Comparison of ENCODE assay signal across 8 cellular contexts in genomic region chr14:52730708-52731111, GRCh38. TPM values are rescaled to one million over a fixed set of nuclear protein-coding genes. Genes with fewer than 3 reads are reported as not detected.
DNase-seq lines count a peak whose midpoint lies in the region; ATAC-seq and TF ChIP-seq lines count a peak whose summit lies in the region.

No MANE protein-coding gene starts in this region.

- H3K9me3 Mint-ChIP-seq in Caco-2 (ENCODE audit: unreplicated experiment): no peaks in the 10 kb centered on the region

- H3K4me1 ChIP-seq in Caco-2: no peaks in the 10 kb centered on the region
- H3K4me1 ChIP-seq in Loucy (ENCODE audit: insufficient read depth, low read length, poor library complexity, severe bottlenecking): peaks cover 34% of the 10 kb centered on the region
- H3K4me1 ChIP-seq in mononuclear cell (ENCODE audit: insufficient read depth, low read length): peaks cover 25% of the 10 kb centered on the region

- H3K9me3 ChIP-seq in Caco-2 (no peaks in the 10 kb centered on the region), Loucy (ENCODE audit: insufficient read depth, low read depth, low read length) (no peaks in the 10 kb centered on the region), mononuclear cell (ENCODE audit: low read depth, low read length) (no peaks in the 10 kb centered on the region)

- peak overlapping the region; percentile 89 for H3K9ac ChIP-seq in Loucy (ENCODE audit: low read depth, low read length, poor library complexity, severe bottlenecking)

- H3K79me2 ChIP-seq in Loucy (ENCODE audit: insufficient read depth, low read length): peaks cover 37% of the 10 kb centered on the region

- peaks cover 4% of the 10 kb centered on the region for H4K20me1 ChIP-seq in Loucy (ENCODE audit: insufficient read depth, low read length, poor library complexity, severe bottlenecking)

- peak overlapping the region; percentile 89 for H2AFZ ChIP-seq in Loucy (ENCODE audit: low read length)

- no peak for DNase-seq in Caco-2
- DNase-seq in cardiac fibroblast (ENCODE audit: low read depth in 2 of 2): peak; percentile 24 to 31
- no peak for DNase-seq in GOT3 (lab: John Stamatoyannopoulos, UW)
- DNase-seq in left colon: no peak
- DNase-seq in activated CD4-positive, alpha-beta T cell treated with anti-CD3 and anti-CD28 coated beads for 1 hour: no peak

- H3F3A ChIP-seq in Loucy (ENCODE audit: low read depth): 0 out of 2 replicates have a peak, but pooled peaks cover 5% of the 10 kb centered on the region

- peaks cover 7% of the 10 kb centered on the region for H3K4me1 Mint-ChIP-seq in Caco-2 (ENCODE audit: low read depth, unreplicated experiment)

- H3K4me2 ChIP-seq in Loucy (ENCODE audit: low read depth, low read length, poor library complexity, severe bottlenecking): peak overlapping the region; percentile 94

- H3K36me3 ChIP-seq in Caco-2 (ENCODE audit: control insufficient read depth, insufficient read depth, low read length) (peaks cover 3% of the 10 kb centered on the region; the same call in 1 of the 2 replicates), Loucy (ENCODE audit: insufficient read depth, low read length) (peaks cover 12% of the 10 kb centered on the region; the same call in 1 of the 2 replicates)

- ATAC-seq in left colon (no peak), GM21576 (IDR thresholded peaks at IDR 0.05; ENCODE audit: unreplicated experiment) (no peak)

- peak overlapping the region; percentile 96 for H3K27ac Mint-ChIP-seq in Caco-2 (ENCODE audit: unreplicated experiment)

- H3K27me3 Mint-ChIP-seq in Caco-2 (ENCODE audit: insufficient read depth, unreplicated experiment): no peaks in the 10 kb centered on the region

- intact Hi-C loops in Caco-2 (cut with micrococcal nuclease; ENCODE audit: unreplicated experiment): loop anchor here (1.0 to 2.0 kb wide), 2 partner anchors 23 to 60 kb away; partner anchors contain the start of genes GNPNAT1 and PSMC6
- intact Hi-C loops in left colon (cut with DNase I, micrococcal nuclease): no loop called here

- peaks cover 42% of the 10 kb centered on the region for H3K36me3 Mint-ChIP-seq in Caco-2 (ENCODE audit: insufficient read depth, unreplicated experiment)

- BruUV-seq in Caco-2 (replicated peaks; lab: Mats Ljungman, UMichigan): no TSS peak

- peak overlapping the region; percentile 94 for H3K4me3 Mint-ChIP-seq in Caco-2 (ENCODE audit: unreplicated experiment)

- H3K4me3 ChIP-seq in Caco-2 (ENCODE audit: low read depth, low read length) (peak overlapping the region; percentile 68), Loucy (ENCODE audit: low read length, poor library complexity, severe bottlenecking) (peak overlapping the region; percentile 96), cardiac fibroblast (replicated peaks in 1 of 2; ENCODE audit: low read depth in 2 of 2, low read length in 2 of 2) (peak overlapping the region; percentile 97 to 99), mononuclear cell (ENCODE audit: low read length) (peak overlapping the region; percentile 89)

- H3K27me3 ChIP-seq in Caco-2 (replicated peaks; ENCODE audit: control insufficient read depth, insufficient read depth, low read length) (no peaks in the 10 kb centered on the region), Loucy (ENCODE audit: insufficient read depth, low read length, poor library complexity, severe bottlenecking) (no peaks in the 10 kb centered on the region), mononuclear cell (ENCODE audit: insufficient read depth, low read length) (no peaks in the 10 kb centered on the region)

- CTCF ChIA-PET in Caco-2 (lab: Charles Lee): no interaction called here

- POLR2A ChIA-PET in Caco-2 (lab: Charles Lee): interaction anchor here (1.1 kb wide), 1 partner anchor 25 kb away, joined by 6 read pairs; no protein-coding TSS in a partner anchor

- no peaks in the 10 kb centered on the region for H3K9me2 ChIP-seq in Loucy (replicated peaks; ENCODE audit: low read depth, low read length)

- TF ChIP-seq CTCF in Caco-2 (IDR thresholded peaks at IDR 0.05; ENCODE audit: insufficient read depth in 1 of 2, low read depth in 1 of 2, low read length in 1 of 2, severe bottlenecking in 1 of 2, unreplicated experiment in 1 of 2) (no peak), Loucy (conservative IDR thresholded peaks at IDR 0.05; ENCODE audit: low read length) (no peak), cardiac fibroblast (IDR thresholded peaks at IDR 0.05; ENCODE audit: low read depth, low read length) (no peak)

RNA-seq across cellular contexts. Expression of gene STYX, which starts 0.7 kb away (rescaled TPM):
- total RNA-seq in Caco-2 (2022): 23.1 and 24.4 TPM in 2 replicates
- total RNA-seq in mononuclear cell: 25.2 TPM
- 10 to 100 TPM in 1 of 2 donors, 1 to 10 TPM in 1; 8.5 to 10.1 TPM for total RNA-seq in left colon

RNA-seq across cellular contexts. Expression of gene PSMC6, which starts 23.7 kb away (rescaled TPM):
- total RNA-seq in Caco-2 (2022): 129 and 130 TPM in 2 replicates
- 117 TPM for total RNA-seq in mononuclear cell
- total RNA-seq in left colon: 10 to 100 TPM; 61.6 to 61.9 TPM

RNA-seq across cellular contexts. Expression of gene ERO1A, which starts 35.4 kb away (rescaled TPM):
- total RNA-seq in Caco-2 (2022): 73.6 and 83.4 TPM in 2 replicates
- 71.6 TPM for total RNA-seq in mononuclear cell
- 10 to 100 TPM; 61.0 to 70.8 TPM for total RNA-seq in left colon

Comparison
In these comparisons a context has a peak if more than half of its experiments do, and no peak if none do; other contexts are left out.
1. DNase-seq: peak in cardiac fibroblast (2 of 2); none in Caco-2 (0 of 2), GOT3 (single experiment), left colon (0 of 2) and activated CD4-positive, alpha-beta T cell treated with anti-CD3 and anti-CD28 coated beads for 1 hour (single experiment).
2. Peak in every context shown above with its lines, with median percentiles within 50 percentile points of each other: H3K4me3 ChIP-seq.